In the genomic region with DNA sequence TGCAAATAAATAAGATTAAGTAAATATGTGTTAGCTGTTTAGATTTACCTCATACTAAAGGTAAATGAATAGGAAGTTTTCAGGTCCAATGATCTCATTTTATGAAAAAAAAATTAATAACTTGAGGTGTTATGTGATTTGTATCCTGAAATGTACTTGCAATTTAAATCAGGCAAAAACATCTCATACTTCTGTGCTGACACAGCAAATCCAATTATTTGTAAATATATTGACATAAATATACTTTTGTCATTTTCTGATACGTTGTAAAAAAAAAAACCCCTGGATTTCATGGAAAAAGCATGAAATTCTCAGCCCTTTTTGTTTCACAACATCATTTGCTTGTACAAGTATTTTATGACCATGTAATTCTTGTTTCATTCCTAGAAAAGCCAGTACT, we compare ENCODE assay signal across 1 cellular context.
TF ChIP-seq lines count a peak whose summit lies in the region.

No MANE protein-coding gene starts in this region.

TF ChIP-seq in HepG2, 621 proteins besides CTCF, POLR2A, EP300 and RAD21 (continued from another document):
- TF ChIP-seq, protein P1, sequence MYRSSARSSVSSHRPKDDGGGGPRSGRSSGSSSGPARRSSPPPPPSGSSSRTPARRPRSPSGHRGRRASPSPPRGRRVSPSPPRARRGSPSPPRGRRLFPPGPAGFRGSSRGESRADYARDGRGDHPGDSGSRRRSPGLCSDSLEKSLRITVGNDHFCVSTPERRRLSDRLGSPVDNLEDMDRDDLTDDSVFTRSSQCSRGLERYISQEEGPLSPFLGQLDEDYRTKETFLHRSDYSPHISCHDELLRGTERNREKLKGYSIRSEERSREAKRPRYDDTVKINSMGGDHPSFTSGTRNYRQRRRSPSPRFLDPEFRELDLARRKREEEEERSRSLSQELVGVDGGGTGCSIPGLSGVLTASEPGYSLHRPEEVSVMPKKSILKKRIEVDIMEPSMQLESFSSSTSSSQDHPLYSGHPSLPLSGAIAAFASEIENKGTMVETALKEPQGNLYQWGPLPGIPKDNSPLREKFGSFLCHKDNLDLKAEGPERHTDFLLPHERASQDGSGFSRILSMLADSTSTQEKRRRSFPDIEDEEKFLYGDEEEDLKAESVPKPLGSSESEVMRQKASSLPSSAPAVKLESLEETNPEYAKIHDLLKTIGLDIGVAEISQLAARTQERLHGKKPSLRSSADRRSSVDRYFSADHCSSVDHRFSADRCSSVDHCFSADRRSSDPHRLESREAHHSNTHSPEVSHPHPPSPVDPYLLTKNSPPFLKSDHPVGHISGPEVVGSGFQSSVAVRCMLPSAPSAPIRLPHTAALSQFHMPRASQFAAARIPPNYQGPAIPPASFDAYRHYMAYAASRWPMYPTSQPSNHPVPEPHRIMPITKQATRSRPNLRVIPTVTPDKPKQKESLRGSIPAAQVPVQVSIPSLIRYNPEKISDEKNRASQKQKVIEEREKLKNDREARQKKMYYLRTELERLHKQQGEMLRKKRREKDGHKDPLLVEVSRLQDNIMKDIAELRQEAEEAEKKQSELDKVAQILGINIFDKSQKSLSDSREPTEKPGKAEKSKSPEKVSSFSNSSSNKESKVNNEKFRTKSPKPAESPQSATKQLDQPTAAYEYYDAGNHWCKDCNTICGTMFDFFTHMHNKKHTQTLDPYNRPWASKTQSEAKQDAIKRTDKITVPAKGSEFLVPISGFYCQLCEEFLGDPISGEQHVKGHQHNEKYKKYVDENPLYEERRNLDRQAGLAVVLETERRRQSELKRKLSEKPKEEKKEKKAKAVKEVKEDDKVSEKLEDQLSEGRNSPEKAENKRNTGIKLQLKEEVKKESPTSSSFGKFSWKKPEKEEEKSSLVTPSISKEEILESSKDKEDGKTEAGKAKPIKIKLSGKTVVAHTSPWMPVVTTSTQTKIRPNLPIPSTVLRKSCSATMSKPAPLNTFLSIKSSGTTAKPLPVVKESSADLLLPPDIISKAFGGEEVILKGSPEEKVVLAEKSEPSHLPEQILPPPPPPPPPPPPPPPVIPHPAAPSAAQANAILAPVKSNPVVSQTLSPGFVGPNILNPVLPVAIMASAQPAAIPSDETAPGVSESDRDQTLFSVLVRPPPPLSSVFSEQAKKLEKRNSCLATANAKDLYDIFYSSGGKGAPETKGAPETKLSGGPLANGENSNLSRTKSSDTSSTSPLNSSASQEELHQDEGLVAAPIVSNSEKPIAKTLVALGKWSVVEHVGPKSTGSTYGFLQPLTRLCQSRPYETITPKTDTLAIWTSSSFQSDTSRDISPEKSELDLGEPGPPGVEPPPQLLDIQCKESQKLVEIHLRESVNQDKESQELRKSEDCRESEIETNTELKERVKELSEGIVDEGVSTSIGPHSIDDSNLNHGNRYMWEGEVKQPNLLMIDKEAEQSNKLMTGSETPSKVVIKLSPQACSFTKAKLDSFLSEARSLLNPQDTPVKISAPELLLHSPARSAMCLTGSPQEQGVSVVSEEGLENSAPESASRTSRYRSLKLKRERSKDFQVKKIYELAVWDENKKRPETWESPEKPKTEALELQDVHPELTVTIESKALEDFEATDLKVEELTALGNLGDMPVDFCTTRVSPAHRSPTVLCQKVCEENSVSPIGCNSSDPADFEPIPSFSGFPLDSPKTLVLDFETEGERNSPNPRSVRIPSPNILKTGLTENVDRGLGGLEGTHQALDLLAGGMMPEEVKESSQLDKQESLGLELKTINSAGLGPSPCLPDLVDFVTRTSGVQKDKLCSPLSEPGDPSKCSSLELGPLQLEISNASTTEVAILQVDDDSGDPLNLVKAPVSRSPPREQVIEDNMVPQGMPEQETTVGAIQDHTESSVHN (CRISPR knock-in tag; IDR thresholded peaks at IDR 0.05): no peak
- TF ChIP-seq, protein P2, sequence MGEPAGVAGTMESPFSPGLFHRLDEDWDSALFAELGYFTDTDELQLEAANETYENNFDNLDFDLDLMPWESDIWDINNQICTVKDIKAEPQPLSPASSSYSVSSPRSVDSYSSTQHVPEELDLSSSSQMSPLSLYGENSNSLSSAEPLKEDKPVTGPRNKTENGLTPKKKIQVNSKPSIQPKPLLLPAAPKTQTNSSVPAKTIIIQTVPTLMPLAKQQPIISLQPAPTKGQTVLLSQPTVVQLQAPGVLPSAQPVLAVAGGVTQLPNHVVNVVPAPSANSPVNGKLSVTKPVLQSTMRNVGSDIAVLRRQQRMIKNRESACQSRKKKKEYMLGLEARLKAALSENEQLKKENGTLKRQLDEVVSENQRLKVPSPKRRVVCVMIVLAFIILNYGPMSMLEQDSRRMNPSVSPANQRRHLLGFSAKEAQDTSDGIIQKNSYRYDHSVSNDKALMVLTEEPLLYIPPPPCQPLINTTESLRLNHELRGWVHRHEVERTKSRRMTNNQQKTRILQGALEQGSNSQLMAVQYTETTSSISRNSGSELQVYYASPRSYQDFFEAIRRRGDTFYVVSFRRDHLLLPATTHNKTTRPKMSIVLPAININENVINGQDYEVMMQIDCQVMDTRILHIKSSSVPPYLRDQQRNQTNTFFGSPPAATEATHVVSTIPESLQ (CRISPR knock-in tag; conservative IDR thresholded peaks at IDR 0.05): no peak
